In the genomic region with DNA sequence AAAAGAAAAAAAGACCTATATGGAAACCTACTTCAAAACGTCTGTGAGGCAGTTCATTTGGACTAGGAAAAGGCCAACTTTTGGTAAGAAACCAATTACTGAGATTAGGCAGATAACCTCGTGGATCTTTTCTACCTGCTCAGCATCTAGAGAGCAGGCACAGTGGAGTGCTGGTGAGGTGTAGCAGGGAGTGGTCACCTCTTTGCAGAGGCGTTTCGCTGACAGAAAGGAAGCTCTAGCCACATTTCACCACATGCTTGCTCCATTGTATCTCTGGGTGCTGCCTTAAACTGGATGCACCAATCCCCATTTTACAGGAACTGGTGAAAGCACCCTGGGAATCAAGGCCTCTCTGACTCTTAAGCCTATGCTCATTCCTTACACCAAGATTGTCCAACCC, we compare ENCODE assay signal across 9 cellular contexts.
"Had no signal": no experiment of that assay in that cellular context is flagged by ENCODE, and none has a peak within 500 bp of the region (broad histone marks: within the 10 kb centered on the region; RNA-seq: fewer than 3 reads in every experiment).

No MANE protein-coding gene starts in this region.

- H3K4me3 Mint-ChIP-seq: IgD-negative memory B cell had no signal

- FAIRE-seq: HepG2, HTR-8/SVneo had no signal

- H3K27ac ChIP-seq: HL-60, KMS-11 had no signal

- H3K27me3 Mint-ChIP-seq: IgD-negative memory B cell had no signal

- H3K27ac Mint-ChIP-seq: IgD-negative memory B cell had no signal

- H3K9ac ChIP-seq: KMS-11 had no signal

- H3K4me1 Mint-ChIP-seq: IgD-negative memory B cell had no signal

- H3K4me2 ChIP-seq: KMS-11 had no signal

- ATAC-seq: HepG2 had no signal

- H3K36me3 Mint-ChIP-seq: IgD-negative memory B cell had no signal

- DNase-seq: IMR-90, Karpas-422, Kasumi-1, KG1 had no signal
